In genomic region chr7:9241826-9242225, GRCh38 we compare ENCODE assay signal across 15 cellular contexts.
DNase-seq lines count a peak whose midpoint lies in the region; ATAC-seq and TF ChIP-seq lines count a peak whose summit lies in the region.
"Had no signal": no experiment of that assay in that cellular context is flagged by ENCODE, and none has a peak within 500 bp of the region (broad histone marks: within the 10 kb centered on the region; RNA-seq: fewer than 3 reads in every experiment).

No MANE protein-coding gene starts in this region.

- DNase-seq in foreskin melanocyte (peak; percentile 3), Ammon's horn (ENCODE audit: low spot score) (no peak), hepatic stellate cell (ENCODE audit: low spot score) (no peak)
- DNase-seq: ACHN; Caco-2; CD4-positive, alpha-beta T cell; DMS153; DMS79; GDM1 had no signal

- ATAC-seq in GM18867 (IDR thresholded peaks at IDR 0.05; ENCODE audit: unreplicated experiment): no peak
- ATAC-seq: HepG2 had no signal

- H3K9ac ChIP-seq in KMS-11 (peak overlapping the region; percentile 71; the same call in 1 of the 2 replicates), OCI-LY3 (ENCODE audit: low read length) (no peak overlapping the region)

- peak overlapping the region; percentile 78 for H3K4me2 ChIP-seq in KMS-11
- H3K4me2 ChIP-seq in OCI-LY3 (ENCODE audit: low read length): peak overlapping the region; percentile 44; the same call in 1 of the 2 replicates

- H4K20me1 ChIP-seq in KMS-11 (ENCODE audit: insufficient read depth) (no peaks in the 10 kb centered on the region), OCI-LY3 (ENCODE audit: insufficient read depth, low read length) (no peaks in the 10 kb centered on the region)

- peaks cover 26% of the 10 kb centered on the region for H3K4me1 ChIP-seq in KMS-11 (ENCODE audit: low read depth, poor library complexity, severe bottlenecking)
- H3K4me1 ChIP-seq in OCI-LY3 (ENCODE audit: low read length): no peaks in the 10 kb centered on the region
- H3K4me1 ChIP-seq: Caco-2, HAP-1 had no signal

- H3K36me3 ChIP-seq in KMS-11 (ENCODE audit: insufficient read depth) (no peaks in the 10 kb centered on the region), OCI-LY3 (replicated peaks; ENCODE audit: low read depth, low read length) (no peaks in the 10 kb centered on the region)
- H3K36me3 ChIP-seq: HAP-1 had no signal

- peak overlapping the region; percentile 81 for H3K27ac ChIP-seq in KMS-11
- H3K27ac ChIP-seq in OCI-LY3 (ENCODE audit: low read length): no peak overlapping the region
- H3K27ac ChIP-seq: C4-2B had no signal

- H3K27me3 ChIP-seq in KMS-11 (ENCODE audit: insufficient read depth, low read depth) (no peaks in the 10 kb centered on the region), OCI-LY3 (ENCODE audit: low read depth, low read length) (no peaks in the 10 kb centered on the region)

- H3K9me3 ChIP-seq in OCI-LY3 (ENCODE audit: insufficient read depth, low read length): no peaks in the 10 kb centered on the region
- H3K9me3 ChIP-seq: Caco-2, HAP-1 had no signal

- H3K79me2 ChIP-seq in KMS-11 (ENCODE audit: insufficient read depth, low read depth): no peaks in the 10 kb centered on the region
- H3K79me2 ChIP-seq in OCI-LY3 (ENCODE audit: low read length): no peaks in the 10 kb centered on the region

- peak overlapping the region; percentile 89 for H2AFZ ChIP-seq in KMS-11 (ENCODE audit: low read depth)
- H2AFZ ChIP-seq in OCI-LY3 (ENCODE audit: low read depth, low read length): no peak overlapping the region

- TF ChIP-seq CTCF in KMS-11 (conservative IDR thresholded peaks at IDR 0.05; ENCODE audit: low read depth, low read length) (no peak), OCI-LY3 (IDR thresholded peaks at IDR 0.05; ENCODE audit: low read depth, low read length) (no peak)

- H3K4me3 ChIP-seq in KMS-11 (IDR thresholded peaks at IDR 0.05; ENCODE audit: insufficient read depth, low read depth, low read length) (no peak overlapping the region), OCI-LY3 (ENCODE audit: low read length) (no peak overlapping the region)
- H3K4me3 ChIP-seq: HAP-1 had no signal
